ENCODE assay signal across 17 cellular contexts in the genomic region with DNA sequence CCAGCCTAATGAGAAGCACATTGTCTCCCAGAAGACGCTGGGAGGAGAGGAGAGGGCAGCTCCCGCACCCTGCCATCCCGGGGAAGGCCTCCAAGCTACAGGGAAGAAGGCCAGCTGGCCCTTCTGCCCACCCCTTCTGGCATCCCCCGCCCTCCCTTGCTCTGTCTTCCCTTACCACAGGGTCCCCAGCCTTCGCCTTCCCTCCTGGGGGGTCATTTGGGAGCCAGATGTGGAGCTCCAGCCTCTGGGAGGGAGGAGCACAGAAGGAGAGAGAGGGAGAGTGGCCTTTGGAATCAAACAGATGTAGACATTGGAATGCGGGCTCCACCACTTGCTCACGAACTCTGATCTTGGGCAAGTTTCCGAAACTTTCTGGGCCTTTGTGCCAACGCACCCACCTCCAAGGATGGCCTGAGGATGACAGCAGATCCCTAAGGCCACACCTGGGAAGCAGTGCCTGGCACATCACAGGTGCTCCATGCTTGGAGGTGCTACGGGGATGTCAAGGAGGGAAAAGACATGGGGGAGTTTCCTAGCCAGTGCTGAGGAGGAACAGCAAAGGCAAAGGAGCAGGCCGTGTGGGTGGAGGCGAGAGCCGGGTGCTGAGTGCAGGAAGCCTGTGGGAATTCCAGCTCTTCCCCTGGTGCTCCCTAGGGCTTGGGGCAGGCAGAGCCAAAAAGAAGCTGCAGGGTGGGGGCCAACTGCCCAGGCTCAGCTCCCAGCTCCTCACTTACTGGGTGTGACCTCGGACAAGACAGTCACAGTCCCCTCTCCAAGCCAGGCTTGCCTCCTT. TPM values are rescaled to one million over a fixed set of nuclear protein-coding genes. Genes with fewer than 3 reads are reported as not detected.
DNase-seq lines count a peak whose midpoint lies in the region; TF ChIP-seq lines count a peak whose summit lies in the region.
"Had no signal": no experiment of that assay in that cellular context is flagged by ENCODE, and none has a peak within 500 bp of the region (broad histone marks: within the 10 kb centered on the region; RNA-seq: fewer than 3 reads in every experiment).

No MANE protein-coding gene starts in this region.

- H3K27ac ChIP-seq in GM23248 (no peak overlapping the region), osteoblast (ENCODE audit: low read depth, low read length) (no peak overlapping the region), coronary artery (no peak overlapping the region)
- H3K27ac ChIP-seq: BLaER1 had no signal

- H3K27me3 Mint-ChIP-seq in immature natural killer cell (ENCODE audit: low read depth in 3 of 3), result peaks cover 0 to 6% (median 5%) of the 10 kb centered on the region in 3 donors

- H3K36me3 ChIP-seq in GM23248 (ENCODE audit: low read depth), result no peaks in the 10 kb centered on the region
- H3K36me3 ChIP-seq in osteoblast (ENCODE audit: insufficient read depth, low read length), result no peaks in the 10 kb centered on the region
- H3K36me3 ChIP-seq: BLaER1 had no signal

- H4K20me1 ChIP-seq in GM23248 (ENCODE audit: insufficient read depth), result no peaks in the 10 kb centered on the region
- H4K20me1 ChIP-seq in osteoblast (ENCODE audit: insufficient read depth, low read length), result no peaks in the 10 kb centered on the region
- H4K20me1 ChIP-seq: BLaER1 had no signal

- H3K4me3 Mint-ChIP-seq in immature natural killer cell, result no peak overlapping the region
- H3K4me3 Mint-ChIP-seq: CD4-positive, CD25-positive, alpha-beta regulatory T cell; IgD-negative memory B cell had no signal

- no peak overlapping the region for H2AFZ ChIP-seq in GM23248
- H2AFZ ChIP-seq in osteoblast (ENCODE audit: low read length), result no peak overlapping the region

- H3K4me1 Mint-ChIP-seq in immature natural killer cell, result no peaks in the 10 kb centered on the region

- in situ Hi-C loops in GM23248 (cut with MboI), result no loop called here

- H3K27me3 ChIP-seq in GM23248 (replicated peaks; ENCODE audit: insufficient read depth) (no peaks in the 10 kb centered on the region), osteoblast (ENCODE audit: insufficient read depth, low read length) (peaks cover 5% of the 10 kb centered on the region)
- H3K27me3 ChIP-seq: BLaER1 had no signal

- no peak overlapping the region for H3K9ac ChIP-seq in GM23248
- H3K9ac ChIP-seq: BLaER1 had no signal

- H3F3A ChIP-seq in GM23248 (ENCODE audit: insufficient read depth), result no peaks in the 10 kb centered on the region

- no peak overlapping the region for H3K27ac Mint-ChIP-seq in immature natural killer cell
- H3K27ac Mint-ChIP-seq: IgD-negative memory B cell had no signal

- TF ChIP-seq CTCF in osteoblast (IDR thresholded peaks at IDR 0.05; ENCODE audit: extremely low read depth, low read depth, low read length), result no peak
- no peak for TF ChIP-seq CTCF in coronary artery (IDR thresholded peaks at IDR 0.05)

- no peaks in the 10 kb centered on the region for H3K79me2 ChIP-seq in GM23248 (ENCODE audit: insufficient read depth)
- H3K79me2 ChIP-seq in osteoblast (ENCODE audit: insufficient read depth, low read length), result no peaks in the 10 kb centered on the region

- DNase-seq in AG20443 (ENCODE audit: low spot score) (peak; percentile 46), GM23248 (peak; percentile 40), fibroblast of gingiva (ENCODE audit: low read depth) (peak; percentile 55), osteoblast (ENCODE audit: insufficient read length, low spot score, missing footprints) (peak; percentile 81), immature natural killer cell (no peak), AG08395 (ENCODE audit: low spot score) (no peak), coronary artery (ENCODE audit: low spot score) (no peak)
- DNase-seq: AML-193; Calu3; CD4-positive, CD25-positive, alpha-beta regulatory T cell; DMS 273 treated with DMSO at 0.1 percent for 48 hours; H7 had no signal

- H3K4me1 ChIP-seq in GM23248 (ENCODE audit: insufficient read depth) (no peaks in the 10 kb centered on the region), osteoblast (ENCODE audit: insufficient read depth, low read length) (no peaks in the 10 kb centered on the region)

- H3K9me3 ChIP-seq in GM23248 (ENCODE audit: low read depth) (no peaks in the 10 kb centered on the region), osteoblast (ENCODE audit: low read depth, low read length) (no peaks in the 10 kb centered on the region)
- H3K9me3 ChIP-seq: BLaER1 had no signal

- 7 to 11% methylated on average over 13 to 14 of the region's 14 CpGs for WGBS in GM23248 (ENCODE audit: low coverage in 1 of 2, low lambda C conversion rate in 2 of 2, missing lambda C conversion rate in 2 of 2), 2 experiments

- no peaks in the 10 kb centered on the region for H3K36me3 Mint-ChIP-seq in immature natural killer cell
- H3K36me3 Mint-ChIP-seq: CD4-positive, CD25-positive, alpha-beta regulatory T cell; IgD-negative memory B cell had no signal

- no peaks in the 10 kb centered on the region for H3K9me2 ChIP-seq in GM23248 (ENCODE audit: insufficient read depth)

- H3K4me2 ChIP-seq in GM23248 (ENCODE audit: unreplicated experiment) (no peak overlapping the region), osteoblast (ENCODE audit: insufficient read depth, low read length) (no peak overlapping the region)
- H3K4me2 ChIP-seq: BLaER1 had no signal

- peaks cover 0 to 1% (median 0%) of the 10 kb centered on the region in 6 donors for H3K9me3 Mint-ChIP-seq in immature natural killer cell
- H3K9me3 Mint-ChIP-seq: IgD-negative memory B cell had no signal

- H3K4me3 ChIP-seq in GM23248, result no peak overlapping the region
- no peak overlapping the region for H3K4me3 ChIP-seq in osteoblast (ENCODE audit: insufficient read depth, low read length)
- no peak overlapping the region for H3K4me3 ChIP-seq in coronary artery
- H3K4me3 ChIP-seq: BLaER1, GM12878 had no signal

RNA-seq across cellular contexts. Expression of a gene that starts 23.1 kb away (rescaled TPM):
- 0.22 TPM in 1 of 2 replicates, not detected in the other for total RNA-seq in GM23248 (2014; rRNA removed; shearing (Covaris generic))
- polyA plus RNA-seq in GM23248 (2016; fragmentation: Nextera tagmentation; extraction: Ambion mirVana), result not detected in 2 replicates
- 0.36 TPM in 1 of 2 replicates, not detected in the other for total RNA-seq in osteoblast
- polyA plus RNA-seq in immature natural killer cell, result not detected
- total RNA-seq: Calu3; CD4-positive, CD25-positive, alpha-beta regulatory T cell; Daoy; GM12878; HT-29 had no signal
- polyA plus RNA-seq: CD4-positive, CD25-positive, alpha-beta regulatory T cell; GM12878; IgD-negative memory B cell had no signal

RNA-seq across cellular contexts. Expression of a gene that starts 34.5 kb away (rescaled TPM):
- total RNA-seq in GM23248 (2014; rRNA removed; shearing (Covaris generic)), result 4.4 and 5.7 TPM in 2 replicates
- polyA plus RNA-seq in GM23248 (2016; fragmentation: Nextera tagmentation; extraction: Ambion mirVana) (15.4 and 16.6 TPM in 2 replicates), immature natural killer cell (1 to 10 TPM; 2.6 to 6.1 (median 5.4) TPM)
- total RNA-seq in osteoblast, result 1.5 and 1.8 TPM in 2 replicates

Comparison
In these comparisons a context has a peak if more than half of its experiments do, and no peak if none do; other contexts are left out.
1. DNase-seq: peak in AG20443 (single experiment), GM23248 (single experiment), fibroblast of gingiva (single experiment) and osteoblast (single experiment); none in immature natural killer cell (0 of 3), AG08395 (single experiment) and coronary artery (single experiment).